In the genomic region with DNA sequence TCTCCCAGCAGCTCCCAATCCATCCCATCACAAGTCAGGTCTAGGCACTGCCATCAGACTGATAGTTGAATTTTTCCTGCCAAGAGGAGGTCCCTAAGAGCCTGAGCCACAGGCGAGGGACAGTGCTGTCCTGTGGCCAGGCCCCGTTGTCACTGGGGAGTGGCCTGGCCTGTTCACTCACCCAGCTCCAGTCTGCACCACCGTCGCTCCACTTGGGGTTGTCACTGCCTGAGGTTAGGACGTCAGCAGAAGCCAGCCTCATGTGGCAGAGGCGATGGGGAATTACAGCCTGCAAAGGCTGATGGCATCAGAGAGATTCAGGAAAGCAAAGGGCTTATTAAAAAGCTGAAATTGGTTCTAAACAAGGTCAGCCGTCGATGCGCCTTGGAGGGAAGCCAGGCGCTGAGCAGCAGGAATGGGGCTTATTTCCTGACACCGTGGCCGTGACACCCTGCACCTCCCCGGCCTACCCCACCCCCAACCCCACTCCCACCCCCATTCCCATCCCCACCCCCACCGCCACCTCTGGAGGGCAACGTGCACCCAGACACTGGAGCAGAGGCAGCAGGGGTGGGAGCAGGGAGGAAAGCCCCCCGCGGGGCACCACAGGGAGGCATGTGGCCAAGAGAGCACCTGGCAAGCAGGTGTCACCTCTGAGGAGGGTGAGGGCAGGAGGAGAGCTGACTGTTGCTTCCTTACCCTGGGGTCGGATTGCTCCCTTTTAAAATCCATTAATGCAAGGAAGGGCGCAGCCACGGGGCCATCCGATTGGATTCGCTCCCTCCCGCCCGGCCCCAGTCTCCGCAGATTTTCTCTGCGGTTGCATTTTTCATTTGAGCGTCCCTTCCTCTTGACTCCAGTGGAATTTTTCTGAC, we compare ENCODE assay signal across 18 cellular contexts. TPM values are rescaled to one million over a fixed set of nuclear protein-coding genes. Genes with fewer than 3 reads are reported as not detected.
DNase-seq lines count a peak whose midpoint lies in the region.
"Had no signal": no experiment of that assay in that cellular context is flagged by ENCODE, and none has a peak within 500 bp of the region (broad histone marks: within the 10 kb centered on the region; RNA-seq: fewer than 3 reads in every experiment).

No MANE protein-coding gene starts in this region.

- no peak overlapping the region for H2BK5ac ChIP-seq in mesendoderm (ENCODE audit: low read length)

- H3K56ac ChIP-seq in mesendoderm (ENCODE audit: low read length): no peak overlapping the region

- H3K4me3 ChIP-seq in mesendoderm (ENCODE audit: low read length): no peak overlapping the region
- H3K4me3 ChIP-seq: gastrocnemius medialis, spleen, upper lobe of left lung had no signal

- no peaks in the 10 kb centered on the region for H3K36me3 ChIP-seq in mesendoderm (ENCODE audit: control insufficient read depth, insufficient read depth, low read length)
- H3K36me3 ChIP-seq: gastrocnemius medialis, spleen, upper lobe of left lung had no signal

- no peak overlapping the region for H3K4me2 ChIP-seq in mesendoderm (ENCODE audit: low read length)

- no peaks in the 10 kb centered on the region for H3K4me1 ChIP-seq in mesendoderm (ENCODE audit: control insufficient read depth, low read depth, low read length)
- H3K4me1 ChIP-seq: gastrocnemius medialis had no signal

- no peaks in the 10 kb centered on the region for H3K27me3 ChIP-seq in mesendoderm (ENCODE audit: insufficient read depth, low read length, poor library complexity)
- H3K27me3 ChIP-seq: upper lobe of left lung had no signal

- H4K8ac ChIP-seq in mesendoderm (ENCODE audit: low read depth, low read length): no peak overlapping the region

- no peak overlapping the region for H3K27ac ChIP-seq in mesendoderm (ENCODE audit: low read depth, low read length)
- H3K27ac ChIP-seq: 22Rv1, C4-2B, gastrocnemius medialis had no signal

- H2BK120ac ChIP-seq in mesendoderm (ENCODE audit: low read depth, low read length): no peak overlapping the region

- H2AK5ac ChIP-seq in mesendoderm (ENCODE audit: low read length): no peak overlapping the region

- no peaks in the 10 kb centered on the region for H3K79me2 ChIP-seq in mesendoderm (ENCODE audit: control insufficient read depth, insufficient read depth, low read length)

- no peaks in the 10 kb centered on the region for H3K79me1 ChIP-seq in mesendoderm (ENCODE audit: low read length)

- WGBS in mesendoderm (ENCODE audit: extremely low coverage, insufficient coverage, low lambda C conversion rate): no CpG with 5 or more reads among the region's 27 CpGs

- no peak overlapping the region for H4K5ac ChIP-seq in mesendoderm (ENCODE audit: low read length)

- DNase-seq in DMS53 (lab: John Stamatoyannopoulos, UW): peak; percentile 34
- no peak for DNase-seq in DMS53 treated with DMSO at 0.1 percent for 48 hours (lab: John Stamatoyannopoulos, UW; ENCODE audit: unreplicated experiment)
- DNase-seq in NCI-H1105 treated with DMSO at 0.1 percent for 48 hours (lab: John Stamatoyannopoulos, UW): peak; percentile 95
- peak; percentile 68 for DNase-seq in NCI-H510A (lab: John Stamatoyannopoulos, UW)
- no peak for DNase-seq in mesendoderm
- DNase-seq in OCI-M2 (lab: John Stamatoyannopoulos, UW; ENCODE audit: unreplicated experiment): no peak
- no peak for DNase-seq in stimulated activated CD8-positive, alpha-beta memory T cell treated with anti-CD3 and anti-CD28 coated beads, Interleukin-4, amount 100 ng/mL, for 48 hours
- DNase-seq in middle frontal gyrus (ENCODE audit: extremely low spot score, low spot score): no peak
- DNase-seq: activated CD4-positive, alpha-beta T cell treated with anti-CD3 and anti-CD28 coated beads for 48 hours; activated CD8-positive, alpha-beta memory T cell treated with anti-CD3 and anti-CD28 coated beads, Interleukin-2, amount 50 U/mL, for 48 hours; activated naive CD4-positive, alpha-beta T cell; gastrocnemius medialis; SIG-M5; spleen; stimulated activated naive B cell treated with anti-CD40 and anti-IgM and Interleukin-4, amounts not matched to agents 10 μg/mL and 1 μg/mL and 100 μg/mL, for 72 hours; upper lobe of left lung had no signal

- no peak overlapping the region for H3K18ac ChIP-seq in mesendoderm (ENCODE audit: low read length)

- H3K9ac ChIP-seq in mesendoderm (ENCODE audit: low read length): no peak overlapping the region

- no peak overlapping the region for H3K4ac ChIP-seq in mesendoderm (ENCODE audit: low read depth, low read length)

- no peak overlapping the region for H2BK15ac ChIP-seq in mesendoderm (replicated peaks; ENCODE audit: low read depth)

- peak overlapping the region; percentile 45 for H3K23ac ChIP-seq in mesendoderm (ENCODE audit: low read length)

RNA-seq across cellular contexts. Expression of a gene that starts 3.1 kb away (rescaled TPM):
- 0.03 TPM for polyA plus RNA-seq in mesendoderm (2013, experiment 1 of 2)
- not detected for polyA plus RNA-seq in mesendoderm (2013, experiment 2 of 2)

RNA-seq across cellular contexts. Expression of a gene that starts 23.9 kb away (rescaled TPM):
- polyA plus RNA-seq in mesendoderm (2013, experiment 1 of 2): 0.14 TPM
- 0.13 TPM for polyA plus RNA-seq in mesendoderm (2013, experiment 2 of 2)

Comparison
In these comparisons a context has a peak if more than half of its experiments do, and no peak if none do; other contexts are left out.
1. DNase-seq: peak in DMS53 (single experiment), NCI-H1105 treated with DMSO at 0.1 percent for 48 hours (single experiment) and NCI-H510A (single experiment); none in DMS53 treated with DMSO at 0.1 percent for 48 hours (single experiment), mesendoderm (single experiment), OCI-M2 (single experiment), stimulated activated CD8-positive, alpha-beta memory T cell treated with anti-CD3 and anti-CD28 coated beads, Interleukin-4, amount 100 ng/mL, for 48 hours (single experiment) and middle frontal gyrus (single experiment).